In genomic region chr4:119209077-119209476, GRCh38 we compare ENCODE assay signal across 8 cellular contexts. TPM values are rescaled to one million over a fixed set of nuclear protein-coding genes. Genes with fewer than 3 reads are reported as not detected.
DNase-seq lines count a peak whose midpoint lies in the region; ATAC-seq and TF ChIP-seq lines count a peak whose summit lies in the region.

No MANE protein-coding gene starts in this region.

- TF ChIP-seq POLR2A in gastrocnemius medialis (IDR thresholded peaks at IDR 0.05) = peak in 1 of 2 donors; percentile 8

- no peak for ATAC-seq in gastrocnemius medialis
- no peak for ATAC-seq in GM21737 (IDR thresholded peaks at IDR 0.05; ENCODE audit: unreplicated experiment)
- ATAC-seq in HG03159 (IDR thresholded peaks at IDR 0.05; ENCODE audit: unreplicated experiment) = no peak

- intact Hi-C loops in gastrocnemius medialis (cut with DNase I; ENCODE audit: low total_unique reads) = no loop called here

- no peak for TF ChIP-seq CTCF in gastrocnemius medialis (IDR thresholded peaks at IDR 0.05 in 4 of 5, conservative IDR thresholded peaks at IDR 0.05 in 1 of 5)

- in situ Hi-C loops in gastrocnemius medialis (cut with MboI; ENCODE audit: low sequenced_read_pairs in 4 of 4) = loop anchor here in 1 of 4 donors (25.0 kb wide), 1 partner anchor 172 kb away; no protein-coding TSS in a partner anchor

- no peaks in the 10 kb centered on the region for H3K27me3 ChIP-seq in gastrocnemius medialis

- no peaks in the 10 kb centered on the region for H3K9me3 ChIP-seq in gastrocnemius medialis

- H3K4me1 ChIP-seq in gastrocnemius medialis = peaks cover 24 to 30% of the 10 kb centered on the region in 2 donors

- DNase-seq in EL = peak; percentile 96
- DNase-seq in M059J (ENCODE audit: low read depth) = peak; percentile 93
- peak; percentile 87 for DNase-seq in amniotic epithelial cell (ENCODE audit: low read depth)
- no peak for DNase-seq in gastrocnemius medialis
- DNase-seq in NCI-H526 (lab: John Stamatoyannopoulos, UW) = no peak
- no peak for DNase-seq in SKM-1 treated with dmso at 0.1 percent for 144 hours (lab: John Stamatoyannopoulos, UW; ENCODE audit: unreplicated experiment)

- no peaks in the 10 kb centered on the region for H3K36me3 ChIP-seq in gastrocnemius medialis

- H3K27ac ChIP-seq in gastrocnemius medialis = peak overlapping the region; percentile 16 to 35 (median 30)

- H3K4me3 ChIP-seq in gastrocnemius medialis = no peak overlapping the region

RNA-seq across cellular contexts. Expression of gene USP53, which starts 3.4 kb away (rescaled TPM):
- 8.7 and 12.4 TPM in 2 replicates for total RNA-seq in M059J (2014; rRNA removed; shearing (Covaris generic))
- 100 to 1,000 TPM in 1 of 4 donors, 10 to 100 TPM in 3; 56.9 to 190 (median 98.5) TPM for total RNA-seq in gastrocnemius medialis

Comparison
In these comparisons a context has a peak if more than half of its experiments do, and no peak if none do; other contexts are left out.
1. DNase-seq: peak in EL (single experiment), M059J (single experiment) and amniotic epithelial cell (single experiment); none in gastrocnemius medialis (0 of 2), NCI-H526 (0 of 2) and SKM-1 treated with dmso at 0.1 percent for 144 hours (single experiment).